Comparison of ENCODE assay signal across 23 cellular contexts in genomic region chr3:134104031-134104430, GRCh38.
DNase-seq lines count a peak whose midpoint lies in the region; ATAC-seq and TF ChIP-seq lines count a peak whose summit lies in the region.
"Had no signal": no experiment of that assay in that cellular context is flagged by ENCODE, and none has a peak within 500 bp of the region (broad histone marks: within the 10 kb centered on the region; RNA-seq: fewer than 3 reads in every experiment).

No MANE protein-coding gene starts in this region.

- H3K4me2 ChIP-seq in OCI-LY3 (ENCODE audit: low read length), result peak overlapping the region; percentile 59

- H3K9me3 Mint-ChIP-seq in activated CD4-positive, alpha-beta T cell treated with anti-CD3 and anti-CD28 coated beads for 36 hours (ENCODE audit: low read depth), result peaks cover 16% of the 10 kb centered on the region

- peaks cover 5% of the 10 kb centered on the region for H3K27me3 Mint-ChIP-seq in activated CD4-positive, alpha-beta T cell treated with anti-CD3 and anti-CD28 coated beads for 36 hours

- H3K4me1 ChIP-seq in OCI-LY3 (ENCODE audit: low read length), result peaks cover 32% of the 10 kb centered on the region
- H3K4me1 ChIP-seq: SJSA1 had no signal

- peaks cover 10% of the 10 kb centered on the region for H3K4me1 Mint-ChIP-seq in activated CD4-positive, alpha-beta T cell treated with anti-CD3 and anti-CD28 coated beads for 36 hours
- H3K4me1 Mint-ChIP-seq: IgD-negative memory B cell had no signal

- H2AFZ ChIP-seq in OCI-LY3 (ENCODE audit: low read depth, low read length), result no peak overlapping the region

- no peak overlapping the region for H3K9ac ChIP-seq in OCI-LY3 (ENCODE audit: low read length)

- POLR2A ChIA-PET in activated CD4-positive, alpha-beta T cell treated with anti-CD3 and anti-CD28 coated beads for 36 hours (lab: Charles Lee), result no interaction called here

- no peaks in the 10 kb centered on the region for H3K27me3 ChIP-seq in OCI-LY3 (ENCODE audit: low read depth, low read length)
- H3K27me3 ChIP-seq: SJSA1 had no signal

- H3K27ac ChIP-seq in OCI-LY3 (ENCODE audit: low read length), result no peak overlapping the region
- H3K27ac ChIP-seq: 22Rv1, SJSA1 had no signal

- no peak overlapping the region for H3K4me3 Mint-ChIP-seq in activated CD4-positive, alpha-beta T cell treated with anti-CD3 and anti-CD28 coated beads for 36 hours
- H3K4me3 Mint-ChIP-seq: CD8-positive, alpha-beta T cell; IgD-negative memory B cell had no signal

- peak; percentile 53 for ATAC-seq in activated CD4-positive, alpha-beta T cell treated with anti-CD3 and anti-CD28 coated beads for 36 hours
- no peak for ATAC-seq in GM21526 (IDR thresholded peaks at IDR 0.05; ENCODE audit: low FRiP score, unreplicated experiment)
- ATAC-seq: CD8-positive, alpha-beta T cell had no signal

- no peaks in the 10 kb centered on the region for H4K20me1 ChIP-seq in OCI-LY3 (ENCODE audit: insufficient read depth, low read length)

- TF ChIP-seq CTCF in OCI-LY3 (IDR thresholded peaks at IDR 0.05; ENCODE audit: low read depth, low read length), result no peak

- H3K27ac Mint-ChIP-seq in activated CD4-positive, alpha-beta T cell treated with anti-CD3 and anti-CD28 coated beads for 36 hours, result no peak overlapping the region
- H3K27ac Mint-ChIP-seq: CD8-positive, alpha-beta T cell; IgD-negative memory B cell had no signal

- 0 out of 2 replicates have a peak overlapping the region, but pooled peaks have one; percentile 16 for H3K4me3 ChIP-seq in OCI-LY3 (ENCODE audit: low read length)
- H3K4me3 ChIP-seq: SJSA1 had no signal

- no peak for DNase-seq in activated CD4-positive, alpha-beta T cell treated with anti-CD3 and anti-CD28 coated beads for 36 hours
- DNase-seq in activated CD4-positive, alpha-beta T cell treated with anti-CD3 and anti-CD28 coated beads, Interleukin-2, amount 50 U/mL, for 4 hours, result no peak
- peak; percentile 57 for DNase-seq in dermis blood vessel endothelial cell
- DNase-seq in iris pigment epithelial cell (ENCODE audit: low read depth), result peak; percentile 20
- no peak for DNase-seq in HuH-7.5 (ENCODE audit: low spot score)
- no peak for DNase-seq in T-helper 1 cell
- DNase-seq: ACHN; C1 segment of cervical spinal cord; CD8-positive, alpha-beta T cell; DND-41; GDM1; H7; MV-4-11; NCI-H1105 treated with DMSO at 0.1 percent for 48 hours; NCI-H2081; NCI-H2171; NCI-H524 treated with DMSO at 0.1 percent for 48 hours; NCI-H82 had no signal

- H3K9me3 ChIP-seq in OCI-LY3 (ENCODE audit: insufficient read depth, low read length), result peaks cover 5% of the 10 kb centered on the region
- H3K9me3 ChIP-seq: SJSA1 had no signal

- H3K36me3 Mint-ChIP-seq in activated CD4-positive, alpha-beta T cell treated with anti-CD3 and anti-CD28 coated beads for 36 hours (ENCODE audit: low read depth), result no peaks in the 10 kb centered on the region
- H3K36me3 Mint-ChIP-seq: CD8-positive, alpha-beta T cell; IgD-negative memory B cell had no signal

- intact Hi-C loops in activated CD4-positive, alpha-beta T cell treated with anti-CD3 and anti-CD28 coated beads for 36 hours (cut with DNase I, micrococcal nuclease), result no loop called here

- CTCF ChIA-PET in activated CD4-positive, alpha-beta T cell treated with anti-CD3 and anti-CD28 coated beads for 36 hours (lab: Charles Lee), result no interaction called here

- peaks cover 5% of the 10 kb centered on the region for H3K36me3 ChIP-seq in OCI-LY3 (replicated peaks; ENCODE audit: low read depth, low read length)
- H3K36me3 ChIP-seq: SJSA1 had no signal

- H3K79me2 ChIP-seq in OCI-LY3 (ENCODE audit: low read length), result no peaks in the 10 kb centered on the region

Comparison
In these comparisons a context has a peak if more than half of its experiments do, and no peak if none do; other contexts are left out.
1. DNase-seq: peak in dermis blood vessel endothelial cell (single experiment) and iris pigment epithelial cell (single experiment); none in activated CD4-positive, alpha-beta T cell treated with anti-CD3 and anti-CD28 coated beads for 36 hours (single experiment), activated CD4-positive, alpha-beta T cell treated with anti-CD3 and anti-CD28 coated beads, Interleukin-2, amount 50 U/mL, for 4 hours (0 of 2), HuH-7.5 (single experiment) and T-helper 1 cell (0 of 5).